1 cellular context compared by ENCODE assay signal in genomic region chr7:4783762-4784351, GRCh38.
TF ChIP-seq lines count a peak whose summit lies in the region.

No MANE protein-coding gene starts in this region.

TF ChIP-seq in HepG2, 621 proteins besides CTCF, POLR2A, EP300 and RAD21:
- TF ChIP-seq HNRNPH1 (optimal IDR thresholded peaks at IDR 0.05; ENCODE audit: low read depth, low read length) = no peak
- TF ChIP-seq RBFOX2 (IDR thresholded peaks at IDR 0.05; ENCODE audit: low read depth, low read length) = peak; percentile 54
TF ChIP-seq in HepG2: peak in this region for 1.
